ENCODE assay signal across 10 cellular contexts in the genomic region with DNA sequence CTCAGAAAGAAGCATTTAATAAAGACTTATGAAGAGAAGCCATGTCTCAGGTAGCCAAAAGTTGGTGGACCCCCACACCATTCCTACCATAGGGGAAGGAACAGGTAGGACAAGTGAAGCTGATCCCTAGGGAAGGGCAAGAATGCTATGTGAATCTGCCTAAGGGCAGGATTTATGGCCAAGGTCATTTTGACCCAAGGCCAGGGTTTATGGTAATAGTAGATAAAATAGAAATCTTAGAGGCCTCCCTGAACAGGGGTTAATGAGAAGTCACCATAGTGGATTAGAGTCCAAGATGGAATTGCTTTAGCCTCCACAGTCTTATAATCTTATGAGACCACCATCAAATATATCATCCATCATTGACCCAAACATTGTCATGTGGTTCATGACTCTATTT.
"Had no signal": no experiment of that assay in that cellular context is flagged by ENCODE, and none has a peak within 500 bp of the region (broad histone marks: within the 10 kb centered on the region; RNA-seq: fewer than 3 reads in every experiment).

No MANE protein-coding gene starts in this region.

- H3K9me3 ChIP-seq: thyroid gland, uterus had no signal

- H3K4me1 ChIP-seq: breast epithelium, gastroesophageal sphincter, parathyroid adenoma, thyroid gland, uterus had no signal

- H3K27ac Mint-ChIP-seq: activated B cell treated with CpG ODN at 0.5 μM for 24 hours had no signal

- H3K4me3 ChIP-seq: breast epithelium, gastroesophageal sphincter, thyroid gland, uterus had no signal

- ATAC-seq: gastroesophageal sphincter had no signal

- DNase-seq: activated B cell treated with CpG ODN at 0.5 μM for 24 hours; activated gamma-delta T cell treated with Interleukin-2 at 50 U/mL for 16 hours; activated T-cell treated with anti-CD3 and anti-CD28 coated beads, Interleukin-2, amount 50 U/mL, for 48 hours; aorta; retina; thyroid gland; uterus had no signal

- H3K79me2 ChIP-seq: parathyroid adenoma had no signal

- H3K36me3 ChIP-seq: breast epithelium, gastroesophageal sphincter, thyroid gland, uterus had no signal

- H2AFZ ChIP-seq: parathyroid adenoma had no signal

- H3K4me3 Mint-ChIP-seq: activated B cell treated with CpG ODN at 0.5 μM for 24 hours had no signal

- H3K27me3 ChIP-seq: breast epithelium, gastroesophageal sphincter, thyroid gland, uterus had no signal

- H3K4me1 Mint-ChIP-seq: activated B cell treated with CpG ODN at 0.5 μM for 24 hours had no signal

- H3K9ac ChIP-seq: parathyroid adenoma had no signal
